8 cellular contexts compared by ENCODE assay signal in the genomic region with DNA sequence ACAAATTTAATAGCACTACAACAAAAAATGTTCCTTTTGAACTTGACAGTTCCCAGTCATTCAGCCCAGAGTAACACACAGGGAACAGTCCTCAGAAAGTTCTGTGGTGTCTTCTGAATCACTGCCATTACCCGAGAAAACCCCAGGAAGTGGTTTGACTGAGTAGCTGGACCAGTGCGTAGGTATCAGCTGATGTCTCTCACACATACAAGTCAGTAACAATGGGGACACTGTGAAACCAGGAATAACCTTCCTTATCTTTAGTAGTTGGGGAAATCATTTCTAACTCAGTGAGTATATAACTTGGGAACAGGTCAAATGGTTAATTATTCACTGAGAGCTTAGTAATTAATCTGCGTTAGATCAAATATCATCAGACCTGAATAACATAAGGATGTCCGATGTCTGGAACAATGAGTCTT.
DNase-seq lines count a peak whose midpoint lies in the region; ATAC-seq and TF ChIP-seq lines count a peak whose summit lies in the region.

No MANE protein-coding gene starts in this region.

- H3K27ac ChIP-seq in Panc1 (ENCODE audit: low read length) (peak overlapping the region; percentile 58; the same call in 1 of the 2 replicates), liver (ENCODE audit: low read depth in 1 of 2, low read length in 2 of 2) (peak overlapping the region; percentile 29), tibial artery (peak overlapping the region; percentile 35 to 48)

- TF ChIP-seq CTCF in Panc1 (IDR thresholded peaks at IDR 0.05) (no peak), MCF 10A (IDR thresholded peaks at IDR 0.05; ENCODE audit: unreplicated experiment) (no peak), liver (IDR thresholded peaks at IDR 0.05; ENCODE audit: low read depth, low read length, missing input control) (no peak), tibial artery (IDR thresholded peaks at IDR 0.05) (no peak)

- TF ChIP-seq POLR2A in GM18505 (IDR thresholded peaks at IDR 0.05; ENCODE audit: borderline replicate concordance, extremely low read depth, insufficient read depth, insufficient read length), result no peak

- H3K4me1 ChIP-seq in Panc1 (ENCODE audit: control insufficient read depth, insufficient read depth, low read length) (peaks cover 25% of the 10 kb centered on the region), liver (ENCODE audit: control insufficient read depth in 4 of 4, insufficient read depth in 4 of 4, low read length in 3 of 4) (peaks cover 11 to 20% (median 15%) of the 10 kb centered on the region in 4 donors), tibial artery (peaks cover 0 to 61% (median 12%) of the 10 kb centered on the region in 4 donors)

- peak in 1 of 2 donors; percentile 35 for TF ChIP-seq RAD21 in liver (IDR thresholded peaks at IDR 0.05)

- no peak overlapping the region for H3K9ac ChIP-seq in liver (ENCODE audit: low read depth in 1 of 2, low read length in 2 of 2)

- DNase-seq in Panc1 (ENCODE audit: low read depth, low spot score) (no peak), MCF 10A (ENCODE audit: unreplicated experiment) (peak; percentile 48), tibial artery (peak in 1 of 2 donors; percentile 59), cerebellar nuclear complex (lab: John Stamatoyannopoulos, UW) (no peak), NCI-H748 treated with DMSO at 0.1 percent for 48 hours (lab: John Stamatoyannopoulos, UW) (no peak)

- H3K4me3 Mint-ChIP-seq in MCF 10A (ENCODE audit: unreplicated experiment), result no peak overlapping the region

- 12% methylated on average over 4 of the region's 4 CpGs for whole genome bisulfite sequencing in liver

- H3K27me3 Mint-ChIP-seq in MCF 10A (ENCODE audit: insufficient read depth, unreplicated experiment), result no peaks in the 10 kb centered on the region

- CTCF ChIA-PET in Panc1 (lab: Charles Lee) (no interaction called here), MCF 10A (lab: Yijun Ruan, JAX) (no interaction called here)

- peaks cover 12% of the 10 kb centered on the region for H3K36me3 Mint-ChIP-seq in MCF 10A (ENCODE audit: insufficient read depth, unreplicated experiment)

- H3K9me3 ChIP-seq in Panc1 (ENCODE audit: control insufficient read depth, insufficient read depth, low read depth, low read length) (no peaks in the 10 kb centered on the region), liver (ENCODE audit: control insufficient read depth in 4 of 4, low read length in 3 of 4) (no peaks in the 10 kb centered on the region), tibial artery (no peaks in the 10 kb centered on the region)

- in situ Hi-C loops in Panc1 (cut with HindIII; ENCODE audit: low pct_unique_long_range_greater_than_20kb, low sequenced_read_pairs), result no loop called here

- POLR2A ChIA-PET in Panc1 (lab: Charles Lee) (no interaction called here), MCF 10A (lab: Yijun Ruan, JAX) (interaction anchor here (0.9 to 3.2 kb wide), 3 partner anchors 11 to 188 kb away, joined by 3 to 17 read pairs (median 3); no protein-coding TSS in a partner anchor)

- ATAC-seq in GM18505 (IDR thresholded peaks at IDR 0.05; ENCODE audit: unreplicated experiment), result peak; percentile 87
- ATAC-seq in HG02610 (IDR thresholded peaks at IDR 0.05; ENCODE audit: unreplicated experiment), result peak; percentile 97
- ATAC-seq in Panc1, result peak; percentile 86

- H3K27me3 ChIP-seq in Panc1 (ENCODE audit: control insufficient read depth, insufficient read depth, low read length) (no peaks in the 10 kb centered on the region), liver (ENCODE audit: control insufficient read depth in 4 of 4, insufficient read depth in 4 of 4, low read length in 3 of 4) (no peaks in the 10 kb centered on the region), tibial artery (no peaks in the 10 kb centered on the region)

- no peak overlapping the region for H3K4me3 ChIP-seq in Panc1 (ENCODE audit: low read depth in 2 of 2, low read length in 2 of 2)
- no peak overlapping the region for H3K4me3 ChIP-seq in liver (ENCODE audit: low read depth in 1 of 3, low read length in 3 of 3)
- H3K4me3 ChIP-seq in tibial artery, result no peak overlapping the region

- intact Hi-C loops in Panc1 (cut with micrococcal nuclease; ENCODE audit: unreplicated experiment) (no loop called here), MCF 10A (cut with micrococcal nuclease) (no loop called here), tibial artery (cut with DNase I; ENCODE audit: low total_unique reads) (no loop called here)

- peaks cover 52% of the 10 kb centered on the region for H3K4me1 Mint-ChIP-seq in MCF 10A (ENCODE audit: insufficient read depth, unreplicated experiment)

- H3K36me3 ChIP-seq in Panc1 (ENCODE audit: control insufficient read depth, insufficient read depth, low read length) (no peaks in the 10 kb centered on the region), liver (ENCODE audit: control insufficient read depth in 4 of 4, insufficient read depth in 3 of 4, low read depth in 1 of 4, low read length in 3 of 4) (no peaks in the 10 kb centered on the region), tibial artery (no peaks in the 10 kb centered on the region)

- peak overlapping the region; percentile 70 for H3K27ac Mint-ChIP-seq in MCF 10A (ENCODE audit: low read depth, unreplicated experiment)

- peaks cover 11% of the 10 kb centered on the region for H3K9me3 Mint-ChIP-seq in MCF 10A (ENCODE audit: unreplicated experiment)

- BruUV-seq in Panc1 (replicated peaks; lab: Mats Ljungman, UMichigan) (no TSS peak), MCF 10A (replicated peaks; lab: Mats Ljungman, UMichigan) (no TSS peak)

TF ChIP-seq in liver, 16 proteins besides CTCF, POLR2A, EP300 and RAD21:
- TF ChIP-seq FOXA2 (IDR thresholded peaks at IDR 0.05) (no peak), SP1 (IDR thresholded peaks at IDR 0.05) (peak; percentile 59), RXRA (IDR thresholded peaks at IDR 0.05) (peak; percentile 38 to 63), GABPA (IDR thresholded peaks at IDR 0.05 in 1 of 2, conservative IDR thresholded peaks at IDR 0.05 in 1 of 2) (no peak), MAX (IDR thresholded peaks at IDR 0.05) (no peak), HNF4A (conservative IDR thresholded peaks at IDR 0.05) (peak; percentile 17 to 48), JUND (IDR thresholded peaks at IDR 0.05) (peak in 1 of 2 donors; percentile 28)
- TF ChIP-seq, protein P1, sequence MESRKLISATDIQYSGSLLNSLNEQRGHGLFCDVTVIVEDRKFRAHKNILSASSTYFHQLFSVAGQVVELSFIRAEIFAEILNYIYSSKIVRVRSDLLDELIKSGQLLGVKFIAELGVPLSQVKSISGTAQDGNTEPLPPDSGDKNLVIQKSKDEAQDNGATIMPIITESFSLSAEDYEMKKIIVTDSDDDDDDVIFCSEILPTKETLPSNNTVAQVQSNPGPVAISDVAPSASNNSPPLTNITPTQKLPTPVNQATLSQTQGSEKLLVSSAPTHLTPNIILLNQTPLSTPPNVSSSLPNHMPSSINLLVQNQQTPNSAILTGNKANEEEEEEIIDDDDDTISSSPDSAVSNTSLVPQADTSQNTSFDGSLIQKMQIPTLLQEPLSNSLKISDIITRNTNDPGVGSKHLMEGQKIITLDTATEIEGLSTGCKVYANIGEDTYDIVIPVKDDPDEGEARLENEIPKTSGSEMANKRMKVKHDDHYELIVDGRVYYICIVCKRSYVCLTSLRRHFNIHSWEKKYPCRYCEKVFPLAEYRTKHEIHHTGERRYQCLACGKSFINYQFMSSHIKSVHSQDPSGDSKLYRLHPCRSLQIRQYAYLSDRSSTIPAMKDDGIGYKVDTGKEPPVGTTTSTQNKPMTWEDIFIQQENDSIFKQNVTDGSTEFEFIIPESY (IDR thresholded peaks at IDR 0.05), result no peak
- TF ChIP-seq, protein P2, sequence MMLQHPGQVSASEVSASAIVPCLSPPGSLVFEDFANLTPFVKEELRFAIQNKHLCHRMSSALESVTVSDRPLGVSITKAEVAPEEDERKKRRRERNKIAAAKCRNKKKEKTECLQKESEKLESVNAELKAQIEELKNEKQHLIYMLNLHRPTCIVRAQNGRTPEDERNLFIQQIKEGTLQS (IDR thresholded peaks at IDR 0.05), result no peak
